23 cellular contexts compared by ENCODE assay signal in genomic region chr1:118555638-118556037, GRCh38.
DNase-seq lines count a peak whose midpoint lies in the region; ATAC-seq lines count a peak whose summit lies in the region.
"Had no signal": no experiment of that assay in that cellular context is flagged by ENCODE, and none has a peak within 500 bp of the region (broad histone marks: within the 10 kb centered on the region; RNA-seq: fewer than 3 reads in every experiment).

No MANE protein-coding gene starts in this region.

- ATAC-seq in stimulated activated memory B cell treated with anti-CD40 and anti-IgM and Interleukin-4, amounts not matched to agents 10 μg/mL and 1 μg/mL and 100 μg/mL, for 72 hours = no peak

- no peaks in the 10 kb centered on the region for H3K27me3 Mint-ChIP-seq in stimulated activated memory B cell treated with anti-CD40 and anti-IgM and Interleukin-4, amounts not matched to agents 10 μg/mL and 1 μg/mL and 100 μg/mL, for 72 hours
- H3K27me3 Mint-ChIP-seq: CD4-positive, alpha-beta memory T cell; CD4-positive, CD25-positive, alpha-beta regulatory T cell; CD8-positive, alpha-beta memory T cell had no signal

- H3K27ac ChIP-seq in trophoblast cell (ENCODE audit: low read depth, low read length) = no peak overlapping the region
- H3K27ac ChIP-seq: BLaER1 had no signal

- H4K8ac ChIP-seq in trophoblast cell (ENCODE audit: low read depth, low read length) = no peak overlapping the region

- H3K27me3 ChIP-seq in trophoblast cell (ENCODE audit: insufficient read depth, low read length) = no peaks in the 10 kb centered on the region
- H3K27me3 ChIP-seq: BE2C, BLaER1 had no signal

- H4K12ac ChIP-seq in trophoblast cell (ENCODE audit: low read depth, low read length) = no peak overlapping the region

- no peak overlapping the region for H3K27ac Mint-ChIP-seq in stimulated activated memory B cell treated with anti-CD40 and anti-IgM and Interleukin-4, amounts not matched to agents 10 μg/mL and 1 μg/mL and 100 μg/mL, for 72 hours
- H3K27ac Mint-ChIP-seq: CD14-positive monocyte; CD4-positive, alpha-beta memory T cell; CD4-positive, CD25-positive, alpha-beta regulatory T cell; CD8-positive, alpha-beta memory T cell had no signal

- no peak overlapping the region for H3K18ac ChIP-seq in trophoblast cell (ENCODE audit: low read length)

- no peak overlapping the region for H2BK120ac ChIP-seq in trophoblast cell (ENCODE audit: insufficient read depth, low read length, poor library complexity)

- DNase-seq in M059J (ENCODE audit: low read depth) = peak; percentile 24
- peak; percentile 71 for DNase-seq in islet precursor cell
- peak; percentile 76 to 87 for DNase-seq in trophoblast cell
- no peak for DNase-seq in stimulated activated CD4-positive, alpha-beta T cell treated with anti-CD3 and anti-CD28 coated beads, Interleukin-12 subunit alpha, Interleukin-12 subunit beta, amount 100 ng/mL, for 4 hours
- no peak for DNase-seq in NCI-H2227 treated with DMSO at 0.1 percent for 48 hours (lab: John Stamatoyannopoulos, UW)
- DNase-seq: 8988T; ACHN; BE2C; C1 segment of cervical spinal cord; CD4-positive, alpha-beta memory T cell; CD4-positive, CD25-positive, alpha-beta regulatory T cell; CD8-positive, alpha-beta memory T cell; COR-L47; DMS 273 treated with DMSO at 0.1 percent for 48 hours; DMS153; DMS53; DMS79; DND-41; EL; GF-D8 had no signal

- H2BK5ac ChIP-seq in trophoblast cell (ENCODE audit: low read depth, low read length, poor library complexity) = no peak overlapping the region

- H3K4me3 Mint-ChIP-seq in stimulated activated memory B cell treated with anti-CD40 and anti-IgM and Interleukin-4, amounts not matched to agents 10 μg/mL and 1 μg/mL and 100 μg/mL, for 72 hours = no peak overlapping the region
- H3K4me3 Mint-ChIP-seq: CD14-positive monocyte; CD4-positive, alpha-beta memory T cell; CD4-positive, CD25-positive, alpha-beta regulatory T cell; CD8-positive, alpha-beta memory T cell had no signal

- H3K23ac ChIP-seq in trophoblast cell (ENCODE audit: low read length) = no peak overlapping the region

- WGBS in trophoblast cell (ENCODE audit: extremely low coverage, insufficient coverage, insufficient read length) = no CpG with 5 or more reads among the region's 3 CpGs

- peaks cover 0 to 14% of the 10 kb centered on the region in 2 experiments for H3K4me1 ChIP-seq in trophoblast cell (ENCODE audit: control insufficient read depth in 1 of 2, insufficient read depth in 2 of 2, low read length in 2 of 2)
- H3K4me1 ChIP-seq: BE2C, BLaER1 had no signal

- no peaks in the 10 kb centered on the region for H3K4me1 Mint-ChIP-seq in stimulated activated memory B cell treated with anti-CD40 and anti-IgM and Interleukin-4, amounts not matched to agents 10 μg/mL and 1 μg/mL and 100 μg/mL, for 72 hours
- H3K4me1 Mint-ChIP-seq: CD14-positive monocyte; CD4-positive, alpha-beta memory T cell; CD4-positive, CD25-positive, alpha-beta regulatory T cell; CD8-positive, alpha-beta memory T cell had no signal

- H3K9me3 Mint-ChIP-seq in stimulated activated memory B cell treated with anti-CD40 and anti-IgM and Interleukin-4, amounts not matched to agents 10 μg/mL and 1 μg/mL and 100 μg/mL, for 72 hours = peaks cover 5% of the 10 kb centered on the region

- H3K4ac ChIP-seq in trophoblast cell (ENCODE audit: low read depth, low read length) = no peak overlapping the region

- H3K79me1 ChIP-seq in trophoblast cell (ENCODE audit: low read length) = peaks cover 3% of the 10 kb centered on the region

- no peak overlapping the region for H2BK12ac ChIP-seq in trophoblast cell (ENCODE audit: low read length)

- no peak overlapping the region for H2AFZ ChIP-seq in trophoblast cell (ENCODE audit: insufficient read depth, low read length, poor library complexity)

- H3K36me3 Mint-ChIP-seq in stimulated activated memory B cell treated with anti-CD40 and anti-IgM and Interleukin-4, amounts not matched to agents 10 μg/mL and 1 μg/mL and 100 μg/mL, for 72 hours = no peaks in the 10 kb centered on the region
- H3K36me3 Mint-ChIP-seq: CD14-positive monocyte; CD4-positive, alpha-beta memory T cell; CD4-positive, CD25-positive, alpha-beta regulatory T cell; CD8-positive, alpha-beta memory T cell had no signal

- H3K14ac ChIP-seq in trophoblast cell (ENCODE audit: low read length) = no peak overlapping the region

- H3K36me3 ChIP-seq in trophoblast cell (ENCODE audit: control insufficient read depth in 1 of 2, insufficient read depth in 2 of 2, low read length in 2 of 2) = no peaks in the 10 kb centered on the region
- H3K36me3 ChIP-seq: BE2C, BLaER1 had no signal

- H3K9ac ChIP-seq in trophoblast cell (ENCODE audit: low read length) = no peak overlapping the region
- H3K9ac ChIP-seq: BLaER1 had no signal

- H4K91ac ChIP-seq in trophoblast cell (ENCODE audit: low read depth, low read length) = no peak overlapping the region

- no peaks in the 10 kb centered on the region for H3K79me2 ChIP-seq in trophoblast cell (ENCODE audit: control insufficient read depth, insufficient read depth, low read length, poor library complexity)

- H3K4me2 ChIP-seq in trophoblast cell (ENCODE audit: low read length) = no peak overlapping the region
- H3K4me2 ChIP-seq: BLaER1 had no signal

- no peak overlapping the region for H2AK5ac ChIP-seq in trophoblast cell (ENCODE audit: low read length)

- H3K4me3 ChIP-seq in trophoblast cell (ENCODE audit: low read depth, low read length) = no peak overlapping the region
- H3K4me3 ChIP-seq: BLaER1 had no signal

- H3K9me3 ChIP-seq in trophoblast cell (ENCODE audit: insufficient read depth, low read depth, low read length) = no peaks in the 10 kb centered on the region
- H3K9me3 ChIP-seq: BE2C, BLaER1 had no signal

Comparison
In these comparisons a context has a peak if more than half of its experiments do, and no peak if none do; other contexts are left out.
1. DNase-seq: peak in M059J (single experiment), islet precursor cell (single experiment) and trophoblast cell (2 of 2); none in stimulated activated CD4-positive, alpha-beta T cell treated with anti-CD3 and anti-CD28 coated beads, Interleukin-12 subunit alpha, Interleukin-12 subunit beta, amount 100 ng/mL, for 4 hours (single experiment) and NCI-H2227 treated with DMSO at 0.1 percent for 48 hours (single experiment).